Comparison of ENCODE assay signal across 10 cellular contexts in the genomic region with DNA sequence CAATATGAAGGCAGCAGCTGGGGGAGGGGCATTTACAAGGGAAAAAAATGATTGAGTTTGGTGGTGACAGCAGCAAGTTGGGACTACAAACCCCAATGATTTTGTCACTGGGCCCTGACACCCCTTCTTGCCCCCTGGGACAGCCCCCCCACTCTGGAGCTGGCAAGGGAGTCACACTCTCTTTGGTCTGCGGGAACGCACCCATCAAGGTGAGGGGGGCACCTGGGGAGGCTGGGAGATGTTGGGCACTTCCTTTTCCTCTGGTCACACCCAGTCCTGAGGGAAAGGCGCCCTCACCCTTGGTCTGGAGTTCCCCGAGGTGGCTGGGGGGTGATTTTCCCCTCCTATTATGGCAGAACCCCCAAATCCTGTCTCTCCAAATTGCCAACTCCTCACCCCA. TPM values are rescaled to one million over a fixed set of nuclear protein-coding genes. Genes with fewer than 3 reads are reported as not detected.
DNase-seq lines count a peak whose midpoint lies in the region; ATAC-seq and TF ChIP-seq lines count a peak whose summit lies in the region.
"Had no signal": no experiment of that assay in that cellular context is flagged by ENCODE, and none has a peak within 500 bp of the region (broad histone marks: within the 10 kb centered on the region; RNA-seq: fewer than 3 reads in every experiment).

No MANE protein-coding gene starts in this region.

- no peaks in the 10 kb centered on the region for H3K27me3 ChIP-seq in Panc1 (ENCODE audit: control insufficient read depth, insufficient read depth, low read length)
- peaks cover 3% of the 10 kb centered on the region for H3K27me3 ChIP-seq in effector memory CD4-positive, alpha-beta T cell (replicated peaks; ENCODE audit: control insufficient read depth, insufficient read depth, low read length, poor library complexity, severe bottlenecking)

- H3K27ac ChIP-seq in Panc1 (ENCODE audit: low read length) (peak overlapping the region; percentile 99), skin epidermis (peak overlapping the region in 18 of 21 experiments; percentile 16 to 79 (median 57))
- no peak overlapping the region for H3K27ac ChIP-seq in effector memory CD4-positive, alpha-beta T cell (ENCODE audit: insufficient read depth, low read length, poor library complexity, severe bottlenecking)

- TF ChIP-seq CTCF in Panc1 (IDR thresholded peaks at IDR 0.05), result no peak

- H3K36me3 ChIP-seq in Panc1 (ENCODE audit: control insufficient read depth, insufficient read depth, low read length), result no peaks in the 10 kb centered on the region
- no peaks in the 10 kb centered on the region for H3K36me3 ChIP-seq in effector memory CD4-positive, alpha-beta T cell (ENCODE audit: control insufficient read depth, insufficient read depth, low read length)

- no TSS peak for BruUV-seq in Panc1 (replicated peaks; lab: Mats Ljungman, UMichigan)

- CTCF ChIA-PET in Panc1 (lab: Charles Lee), result interaction anchor here (0.6 to 2.1 kb wide), 2 partner anchors 49 to 239 kb away, joined by 4 to 6 read pairs; partner anchors contain the start of gene SLC12A9

- H3K4me1 ChIP-seq in Panc1 (ENCODE audit: control insufficient read depth, insufficient read depth, low read length), result peaks cover 59% of the 10 kb centered on the region
- H3K4me1 ChIP-seq in effector memory CD4-positive, alpha-beta T cell (ENCODE audit: control insufficient read depth, insufficient read depth, low read length, poor library complexity, severe bottlenecking), result no peaks in the 10 kb centered on the region

- ATAC-seq in GM19438 (IDR thresholded peaks at IDR 0.05; ENCODE audit: low read depth, unreplicated experiment) (peak; percentile 14), Panc1 (no peak), HG03095 (IDR thresholded peaks at IDR 0.05; ENCODE audit: unreplicated experiment) (no peak)

- H3K4me3 ChIP-seq in Panc1 (ENCODE audit: low read depth in 2 of 2, low read length in 2 of 2) (no peak overlapping the region), skin epidermis (peak overlapping the region in 1 of 7 experiments; percentile 2)
- H3K4me3 ChIP-seq in effector memory CD4-positive, alpha-beta T cell (ENCODE audit: insufficient read depth, low read depth, low read length, poor library complexity, severe bottlenecking), result no peak overlapping the region

- intact Hi-C loops in Panc1 (cut with micrococcal nuclease; ENCODE audit: unreplicated experiment), result loop anchor here (5.0 kb wide), 1 partner anchor 49 kb away; the partner anchor contains the start of gene SLC12A9

- POLR2A ChIA-PET in Panc1 (lab: Charles Lee), result no interaction called here

- in situ Hi-C loops in Panc1 (cut with HindIII; ENCODE audit: low pct_unique_long_range_greater_than_20kb, low sequenced_read_pairs), result no loop called here

- no peaks in the 10 kb centered on the region for H3K9me3 ChIP-seq in Panc1 (ENCODE audit: control insufficient read depth, insufficient read depth, low read depth, low read length)
- no peaks in the 10 kb centered on the region for H3K9me3 ChIP-seq in effector memory CD4-positive, alpha-beta T cell (ENCODE audit: control insufficient read depth, low read length)

- DNase-seq in Panc1 (ENCODE audit: low read depth, low spot score) (no peak), germinal center (ENCODE audit: low spot score) (peak; percentile 42), middle frontal gyrus (ENCODE audit: extremely low spot score, low spot score) (no peak)
- no peak for DNase-seq in effector memory CD4-positive, alpha-beta T cell
- DNase-seq in stimulated activated CD4-positive, alpha-beta T cell treated with anti-CD3 and anti-CD28 coated beads, Interleukin-4, amount 100 ng/mL, for 24 hours, result no peak
- DNase-seq: activated T-cell treated with anti-CD3 and anti-CD28 coated beads for 4 hours; stimulated activated naive CD4-positive, alpha-beta T cell had no signal

RNA-seq across cellular contexts. Expression of gene EPHB4, which starts 24.4 kb away (rescaled TPM):
- 192 TPM for total RNA-seq in Panc1 (2021; ENCODE audit: unreplicated experiment)
- polyA plus RNA-seq in Panc1 (2012; ENCODE audit: insufficient read length), result 219 TPM

RNA-seq across cellular contexts. Expression of gene SLC12A9, which starts 49.6 kb away (rescaled TPM):
- 31.1 TPM for total RNA-seq in Panc1 (2021; ENCODE audit: unreplicated experiment)
- 37.1 TPM for polyA plus RNA-seq in Panc1 (2012; ENCODE audit: insufficient read length)
